ENCODE assay signal across 7 cellular contexts in the genomic region with DNA sequence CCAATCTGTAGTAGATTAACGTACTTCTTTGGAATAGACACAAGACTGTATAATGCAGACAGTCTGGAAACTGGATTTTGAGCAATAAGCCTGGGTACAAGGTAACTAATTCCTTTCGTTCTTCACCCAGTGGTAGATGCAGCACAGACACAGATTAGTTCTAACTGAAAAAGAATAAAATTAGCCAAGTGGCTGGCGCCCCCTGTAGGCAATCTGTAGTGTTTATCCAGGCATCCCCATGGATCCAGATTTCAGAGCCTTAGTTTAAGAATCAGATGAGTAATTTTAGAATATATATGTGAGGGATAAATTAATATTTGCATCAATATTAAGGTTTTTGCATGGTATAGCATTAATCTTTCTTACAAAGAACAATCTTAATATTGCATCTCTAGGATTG.
A peak's percentile ranks its signal among the peaks of the same experiment; 100 is the strongest.
DNase-seq lines count a peak whose midpoint lies in the region; ATAC-seq and TF ChIP-seq lines count a peak whose summit lies in the region.

No MANE protein-coding gene starts in this region.

- DNase-seq in GM10248 (ENCODE audit: extremely low spot score): no peak
- peak; percentile 24 for DNase-seq in HK-2 (ENCODE audit: unreplicated experiment)
- peak; percentile 27 to 37 for DNase-seq in SHP77 (lab: John Stamatoyannopoulos, UW)
- DNase-seq in iPS DF 6.9 (ENCODE audit: low read depth, low spot score): peak; percentile 27
- DNase-seq in GF-D8 (lab: John Stamatoyannopoulos, UW): no peak

- peak; percentile 26 for TF ChIP-seq CTCF in GM10248 (IDR thresholded peaks at IDR 0.05; ENCODE audit: control extremely low read depth, extremely low read depth, low read depth, missing control alignments)

- no peak overlapping the region for H3K27ac ChIP-seq in iPS DF 6.9 (ENCODE audit: low read length)

- H3K4me3 ChIP-seq in iPS DF 6.9 (ENCODE audit: low read length): no peak overlapping the region

- POLR2A ChIA-PET in GM10248 (lab: Yijun Ruan, JAX): no interaction called here

- no peaks in the 10 kb centered on the region for H3K27me3 ChIP-seq in iPS DF 6.9 (ENCODE audit: control insufficient read depth, insufficient read depth, low read length)

- H3K9me3 ChIP-seq in iPS DF 6.9 (ENCODE audit: control insufficient read depth, insufficient read depth, low read length): no peaks in the 10 kb centered on the region

- no peaks in the 10 kb centered on the region for H3K36me3 ChIP-seq in iPS DF 6.9 (ENCODE audit: control insufficient read depth, insufficient read depth, low read length)

- WGBS in iPS DF 6.9 (ENCODE audit: insufficient coverage, insufficient read length): no CpG with 5 or more reads among the region's 3 CpGs

- no peaks in the 10 kb centered on the region for H3K4me1 ChIP-seq in iPS DF 6.9 (ENCODE audit: control insufficient read depth, insufficient read depth, low read length)

- ATAC-seq in GM21576 (IDR thresholded peaks at IDR 0.05; ENCODE audit: unreplicated experiment) (no peak), HG03095 (IDR thresholded peaks at IDR 0.05; ENCODE audit: unreplicated experiment) (no peak)

- CTCF ChIA-PET in GM10248 (lab: Yijun Ruan, JAX): interaction anchor here (0.9 to 1.0 kb wide), 3 partner anchors 10 to 1236 kb away, joined by 3 to 4 read pairs (median 4); no protein-coding TSS in a partner anchor

Comparison
In these comparisons a context has a peak if more than half of its experiments do, and no peak if none do; other contexts are left out.
1. DNase-seq: peak in HK-2 (single experiment), SHP77 (2 of 2) and iPS DF 6.9 (single experiment); none in GM10248 (single experiment) and GF-D8 (single experiment).